16 cellular contexts compared by ENCODE assay signal in the genomic region with DNA sequence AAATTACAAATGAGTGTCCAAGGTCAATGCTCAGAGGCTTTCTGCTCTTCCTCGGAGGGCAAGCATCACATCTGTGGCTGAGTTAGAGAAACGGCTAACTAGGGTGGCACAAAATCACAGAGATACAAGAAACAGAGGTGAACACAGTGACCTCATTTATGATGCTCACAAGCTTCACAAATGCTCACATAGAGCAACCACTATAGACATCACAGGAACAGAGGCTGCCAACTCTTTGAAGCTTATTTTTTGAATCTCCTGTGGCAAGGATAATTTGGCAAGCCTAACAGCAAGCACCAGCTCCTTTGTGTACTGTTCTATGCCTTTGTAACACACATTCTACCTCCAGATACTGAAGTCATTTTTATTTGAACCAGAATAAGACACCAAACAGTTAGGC.
"Had no signal": no experiment of that assay in that cellular context is flagged by ENCODE, and none has a peak within 500 bp of the region (broad histone marks: within the 10 kb centered on the region; RNA-seq: fewer than 3 reads in every experiment).

No MANE protein-coding gene starts in this region.

- H3K4me2 ChIP-seq: hepatocyte had no signal

- H3K4me1 Mint-ChIP-seq: activated T-helper 17 cell treated with anti-CD3 and anti-CD28 coated beads, Interleukin-2, amount 50 U/mL, for 72 hours; memory B cell; natural killer cell had no signal

- H3K79me2 ChIP-seq: hepatocyte had no signal

- DNase-seq: activated CD4-positive, alpha-beta T cell treated with anti-CD3 and anti-CD28 coated beads, Interleukin-2, amount 50 U/mL, for 1 hour; activated naive CD4-positive, alpha-beta T cell treated with Interleukin-2 at 50 U/mL for 16 hours; erythroblast; left ventricle myocardium superior; natural killer cell; stimulated activated CD4-positive, alpha-beta T cell treated with anti-CD3 and anti-CD28 coated beads, Interleukin-1b, Interleukin-23, amount 100 ng/mL, for 48 hours; stomach; upper lobe of right lung had no signal

- H3K27me3 Mint-ChIP-seq: memory B cell had no signal

- H3K36me3 Mint-ChIP-seq: memory B cell, natural killer cell had no signal

- ATAC-seq: activated T-helper 17 cell treated with anti-CD3 and anti-CD28 coated beads, Interleukin-2, amount 50 U/mL, for 72 hours; left ventricle myocardium superior; natural killer cell; upper lobe of right lung had no signal

- H3K9me3 ChIP-seq: ascending aorta, neutrophil, stomach, thoracic aorta, upper lobe of right lung had no signal

- H3K36me3 ChIP-seq: ascending aorta, cardiac muscle cell, neutrophil, stomach, thoracic aorta, upper lobe of right lung had no signal

- H3K4me3 ChIP-seq: ascending aorta, cardiac muscle cell, hepatocyte, stomach, thoracic aorta, upper lobe of right lung had no signal

- H2AFZ ChIP-seq: hepatocyte had no signal

- H3K27me3 ChIP-seq: ascending aorta, cardiac muscle cell, hepatocyte, neutrophil, stomach, upper lobe of right lung had no signal

- H3K4me3 Mint-ChIP-seq: activated T-helper 17 cell treated with anti-CD3 and anti-CD28 coated beads, Interleukin-2, amount 50 U/mL, for 72 hours; memory B cell; natural killer cell; T-helper 2 cell treated with Interferon-gamma antibody and Interleukin-4, amounts not matched to agents 5 μg/mL and 100 μg/mL, for 36 hours had no signal

- H3K9me3 Mint-ChIP-seq: activated T-helper 17 cell treated with anti-CD3 and anti-CD28 coated beads, Interleukin-2, amount 50 U/mL, for 72 hours; memory B cell; natural killer cell; T-helper 2 cell treated with Interferon-gamma antibody and Interleukin-4, amounts not matched to agents 5 μg/mL and 100 μg/mL, for 36 hours had no signal

- H3K27ac Mint-ChIP-seq: activated T-helper 17 cell treated with anti-CD3 and anti-CD28 coated beads, Interleukin-2, amount 50 U/mL, for 72 hours; memory B cell; natural killer cell; T-helper 2 cell treated with Interferon-gamma antibody and Interleukin-4, amounts not matched to agents 5 μg/mL and 100 μg/mL, for 36 hours had no signal

- H3K27ac ChIP-seq: ascending aorta, cardiac muscle cell, hepatocyte, neutrophil, stomach, thoracic aorta, upper lobe of right lung had no signal

- H3K4me1 ChIP-seq: ascending aorta, stomach, upper lobe of right lung had no signal
